ENCODE assay signal across 29 cellular contexts in the genomic region with DNA sequence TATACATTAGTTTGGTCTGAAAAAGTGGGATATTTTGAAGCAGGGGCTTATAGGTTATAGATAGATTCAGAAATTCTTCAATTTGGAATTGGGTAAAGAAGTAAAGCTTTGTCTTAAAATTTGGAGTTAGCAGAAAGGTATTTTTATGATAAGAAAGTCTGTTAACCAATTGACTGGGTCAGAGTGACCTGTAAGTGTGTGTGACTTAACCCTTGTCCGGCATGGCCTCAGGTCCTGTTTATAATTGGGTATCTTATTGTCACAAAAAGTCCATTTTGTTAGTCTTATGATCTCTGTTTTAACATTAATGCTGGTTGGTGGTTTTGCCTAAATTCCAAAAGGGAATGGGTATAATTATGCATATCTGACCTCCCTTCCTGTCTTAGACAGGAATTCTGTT.
"Had no signal": no experiment of that assay in that cellular context is flagged by ENCODE, and none has a peak within 500 bp of the region (broad histone marks: within the 10 kb centered on the region; RNA-seq: fewer than 3 reads in every experiment).

No MANE protein-coding gene starts in this region.

- H3K4me1 Mint-ChIP-seq: stimulated activated effector memory CD8-positive, alpha-beta T cell treated with anti-CD3 and anti-CD28 coated beads, Interleukin-12 subunit alpha, Interleukin-12 subunit beta, amount 100 ng/mL, for 72 hours; stimulated activated memory B cell treated with anti-CD40 and anti-IgM and Interleukin-4, amounts not matched to agents 10 μg/mL and 1 μg/mL and 100 μg/mL, for 72 hours; stimulated activated naive B cell treated with anti-CD40 and anti-IgM and Interleukin-4, amounts not matched to agents 10 μg/mL and 1 μg/mL and 100 μg/mL, for 72 hours; stimulated activated naive CD8-positive, alpha-beta T cell treated with anti-CD3 and anti-CD28 coated beads, Interleukin-15, amount 100 ng/mL, for 72 hours had no signal

- FAIRE-seq: urothelium cell line had no signal

- DNase-seq: stimulated activated CD4-positive, alpha-beta T cell treated with anti-CD3 and anti-CD28 coated beads, Interleukin-2, amount 100 ng/mL, for 48 hours; stimulated activated CD4-positive, alpha-beta T cell treated with anti-CD3 and anti-CD28 coated beads, Interleukin-4, amount 100 ng/mL, for 1 hour; stimulated activated CD4-positive, alpha-beta T cell treated with anti-CD3 and anti-CD28 coated beads, Interleukin-4, amount 100 ng/mL, for 24 hours; stimulated activated CD4-positive, alpha-beta T cell treated with anti-CD3 and anti-CD28 coated beads, Interleukin-4, amount 100 ng/mL, for 4 hours; stimulated activated CD8-positive, alpha-beta memory T cell treated with anti-CD3 and anti-CD28 coated beads, Interleukin-4, amount 100 ng/mL, for 48 hours; stimulated activated naive B cell treated with anti-CD40 and anti-IgM and Interleukin-4, amounts not matched to agents 10 μg/mL and 1 μg/mL and 100 μg/mL, for 72 hours; stimulated activated naive CD4-positive, alpha-beta T cell; stimulated activated naive CD4-positive, alpha-beta T cell treated with Interleukin-2 at 50 U/mL for 16 hours; stimulated activated naive CD8-positive, alpha-beta T cell treated with anti-CD3 and anti-CD28 coated beads, Interleukin-15, amount 100 ng/mL, for 72 hours; stimulated activated naive CD8-positive, alpha-beta T cell treated with anti-CD3 and anti-CD28 coated beads, Interleukin-15, Interleukin-2, amounts not matched to agents 100 U/mL and 50 U/mL, for 24 hours; stomach; substantia nigra; testis; thyroid gland; tibial artery; transverse colon; trophoblast cell; upper lobe of left lung; upper lobe of right lung; uterus had no signal

- H3K36me3 ChIP-seq: stomach, suprapubic skin, thoracic aorta, thyroid gland, tibial artery, tibial nerve, transverse colon, upper lobe of left lung, upper lobe of right lung, uterus, vagina had no signal

- H3K4me3 ChIP-seq: stomach, suprapubic skin, testis, thoracic aorta, thyroid gland, tibial artery, tibial nerve, transverse colon, upper lobe of left lung, upper lobe of right lung, uterus, vagina had no signal

- ATAC-seq: stimulated activated effector memory CD8-positive, alpha-beta T cell treated with anti-CD3 and anti-CD28 coated beads, Interleukin-12 subunit alpha, Interleukin-12 subunit beta, amount 100 ng/mL, for 72 hours; stimulated activated memory B cell treated with anti-CD40 and anti-IgM and Interleukin-4, amounts not matched to agents 10 μg/mL and 1 μg/mL and 100 μg/mL, for 72 hours; stimulated activated naive B cell treated with anti-CD40 and anti-IgM and Interleukin-4, amounts not matched to agents 10 μg/mL and 1 μg/mL and 100 μg/mL, for 72 hours; stimulated activated naive CD8-positive, alpha-beta T cell treated with anti-CD3 and anti-CD28 coated beads, Interleukin-15, amount 100 ng/mL, for 72 hours; stimulated activated naive CD8-positive, alpha-beta T cell treated with anti-CD3 and anti-CD28 coated beads, Interleukin-15, Interleukin-2, amounts not matched to agents 100 U/mL and 50 U/mL, for 24 hours; upper lobe of right lung had no signal

- H3K4me1 ChIP-seq: stomach, suprapubic skin, testis, thyroid gland, tibial artery, tibial nerve, transverse colon, upper lobe of left lung, upper lobe of right lung, uterus, vagina had no signal

- H3K27me3 Mint-ChIP-seq: stimulated activated memory B cell treated with anti-CD40 and anti-IgM and Interleukin-4, amounts not matched to agents 10 μg/mL and 1 μg/mL and 100 μg/mL, for 72 hours; stimulated activated naive B cell treated with anti-CD40 and anti-IgM and Interleukin-4, amounts not matched to agents 10 μg/mL and 1 μg/mL and 100 μg/mL, for 72 hours; stimulated activated naive CD8-positive, alpha-beta T cell treated with anti-CD3 and anti-CD28 coated beads, Interleukin-15, amount 100 ng/mL, for 72 hours; stimulated activated naive CD8-positive, alpha-beta T cell treated with anti-CD3 and anti-CD28 coated beads, Interleukin-15, Interleukin-2, amounts not matched to agents 100 ng/mL and 50 ng/mL, for 24 hours; type B pancreatic cell had no signal

- H3K27ac Mint-ChIP-seq: stimulated activated effector memory CD8-positive, alpha-beta T cell treated with anti-CD3 and anti-CD28 coated beads, Interleukin-12 subunit alpha, Interleukin-12 subunit beta, amount 100 ng/mL, for 72 hours; stimulated activated memory B cell treated with anti-CD40 and anti-IgM and Interleukin-4, amounts not matched to agents 10 μg/mL and 1 μg/mL and 100 μg/mL, for 72 hours; stimulated activated naive B cell treated with anti-CD40 and anti-IgM and Interleukin-4, amounts not matched to agents 10 μg/mL and 1 μg/mL and 100 μg/mL, for 72 hours; stimulated activated naive CD8-positive, alpha-beta T cell treated with anti-CD3 and anti-CD28 coated beads, Interleukin-15, amount 100 ng/mL, for 72 hours; stimulated activated naive CD8-positive, alpha-beta T cell treated with anti-CD3 and anti-CD28 coated beads, Interleukin-15, Interleukin-2, amounts not matched to agents 100 ng/mL and 50 ng/mL, for 24 hours; type B pancreatic cell had no signal

- H3K4me3 Mint-ChIP-seq: stimulated activated effector memory CD8-positive, alpha-beta T cell treated with anti-CD3 and anti-CD28 coated beads, Interleukin-12 subunit alpha, Interleukin-12 subunit beta, amount 100 ng/mL, for 72 hours; stimulated activated memory B cell treated with anti-CD40 and anti-IgM and Interleukin-4, amounts not matched to agents 10 μg/mL and 1 μg/mL and 100 μg/mL, for 72 hours; stimulated activated naive B cell treated with anti-CD40 and anti-IgM and Interleukin-4, amounts not matched to agents 10 μg/mL and 1 μg/mL and 100 μg/mL, for 72 hours; stimulated activated naive CD8-positive, alpha-beta T cell treated with anti-CD3 and anti-CD28 coated beads, Interleukin-15, amount 100 ng/mL, for 72 hours; stimulated activated naive CD8-positive, alpha-beta T cell treated with anti-CD3 and anti-CD28 coated beads, Interleukin-15, Interleukin-2, amounts not matched to agents 100 ng/mL and 50 ng/mL, for 24 hours; type B pancreatic cell had no signal

- H3K9me3 Mint-ChIP-seq: stimulated activated memory B cell treated with anti-CD40 and anti-IgM and Interleukin-4, amounts not matched to agents 10 μg/mL and 1 μg/mL and 100 μg/mL, for 72 hours; stimulated activated naive CD8-positive, alpha-beta T cell treated with anti-CD3 and anti-CD28 coated beads, Interleukin-15, amount 100 ng/mL, for 72 hours; stimulated activated naive CD8-positive, alpha-beta T cell treated with anti-CD3 and anti-CD28 coated beads, Interleukin-15, Interleukin-2, amounts not matched to agents 100 ng/mL and 50 ng/mL, for 24 hours; type B pancreatic cell had no signal

- H3K36me3 Mint-ChIP-seq: stimulated activated effector memory CD8-positive, alpha-beta T cell treated with anti-CD3 and anti-CD28 coated beads, Interleukin-12 subunit alpha, Interleukin-12 subunit beta, amount 100 ng/mL, for 72 hours; stimulated activated memory B cell treated with anti-CD40 and anti-IgM and Interleukin-4, amounts not matched to agents 10 μg/mL and 1 μg/mL and 100 μg/mL, for 72 hours; stimulated activated naive B cell treated with anti-CD40 and anti-IgM and Interleukin-4, amounts not matched to agents 10 μg/mL and 1 μg/mL and 100 μg/mL, for 72 hours; type B pancreatic cell had no signal

- H3K9me3 ChIP-seq: stomach, suprapubic skin, testis, thoracic aorta, thyroid gland, tibial artery, tibial nerve, transverse colon, upper lobe of left lung, upper lobe of right lung, uterus, vagina had no signal

- H3K27me3 ChIP-seq: stomach, suprapubic skin, testis, thyroid gland, tibial artery, tibial nerve, transverse colon, upper lobe of left lung, upper lobe of right lung, uterus, vagina had no signal

- H3K27ac ChIP-seq: stomach, suprapubic skin, testis, thoracic aorta, thyroid gland, tibial artery, tibial nerve, transverse colon, upper lobe of left lung, upper lobe of right lung, uterus, vagina had no signal
